In genomic region chr4:121712783-121713182, GRCh38 we compare ENCODE assay signal across 2 cellular contexts.
TF ChIP-seq lines count a peak whose summit lies in the region.

No MANE protein-coding gene starts in this region.

TF ChIP-seq in IMR-90, 13 proteins besides CTCF, POLR2A, EP300 and RAD21:
- TF ChIP-seq RCOR1 (IDR thresholded peaks at IDR 0.05; ENCODE audit: insufficient replicate concordance, low read length): no peak
- TF ChIP-seq SMC3 (IDR thresholded peaks at IDR 0.05; ENCODE audit: low read depth, low read length): no peak
- no peak for TF ChIP-seq USF2 (IDR thresholded peaks at IDR 0.05; ENCODE audit: low read depth, low read length)
- TF ChIP-seq FOS (IDR thresholded peaks at IDR 0.05; ENCODE audit: low read depth, low read length): no peak
- no peak for TF ChIP-seq MAZ (IDR thresholded peaks at IDR 0.05; ENCODE audit: borderline replicate concordance, low read depth, low read length)
- TF ChIP-seq MXI1 (IDR thresholded peaks at IDR 0.05; ENCODE audit: borderline replicate concordance, low read depth, low read length): no peak
- TF ChIP-seq CHD1 (IDR thresholded peaks at IDR 0.05; ENCODE audit: low read depth, low read length): no peak
- TF ChIP-seq NFE2L2 (IDR thresholded peaks at IDR 0.05; ENCODE audit: low read depth, low read length): no peak

TF ChIP-seq in H1, 55 proteins besides CTCF, POLR2A, EP300 and RAD21:
- TF ChIP-seq KDM4A (IDR thresholded peaks at IDR 0.05; ENCODE audit: low read depth, low read length, severe bottlenecking): no peak
- no peak for TF ChIP-seq KDM5A (IDR thresholded peaks at IDR 0.05; ENCODE audit: low read length)
- no peak for TF ChIP-seq BRCA1 (IDR thresholded peaks at IDR 0.05; ENCODE audit: low read depth, low read length)
- no peak for TF ChIP-seq JUND (IDR thresholded peaks at IDR 0.05; ENCODE audit: low read length)
- no peak for TF ChIP-seq SIX5 (IDR thresholded peaks at IDR 0.05; ENCODE audit: low read depth, low read length)
- no peak for TF ChIP-seq BCL11A (IDR thresholded peaks at IDR 0.05; ENCODE audit: low read depth in 2 of 2, low read length in 2 of 2)
- TF ChIP-seq TEAD4 (IDR thresholded peaks at IDR 0.05; ENCODE audit: low read depth, low read length): no peak
- TF ChIP-seq TAF7 (optimal IDR thresholded peaks at IDR 0.05; ENCODE audit: borderline replicate concordance, low read depth, low read length): no peak
- TF ChIP-seq SIN3A (conservative IDR thresholded peaks at IDR 0.05 in 1 of 2, IDR thresholded peaks at IDR 0.05 in 1 of 2; ENCODE audit: low read depth in 1 of 2, low read length in 2 of 2): no peak
- TF ChIP-seq GTF2F1 (IDR thresholded peaks at IDR 0.05; ENCODE audit: borderline replicate concordance, low read depth, low read length): no peak
- no peak for TF ChIP-seq USF2 (IDR thresholded peaks at IDR 0.05; ENCODE audit: low read length)
- no peak for TF ChIP-seq MAFK (IDR thresholded peaks at IDR 0.05; ENCODE audit: low read depth, low read length)
- no peak for TF ChIP-seq BACH1 (IDR thresholded peaks at IDR 0.05; ENCODE audit: low read length)
- no peak for TF ChIP-seq CTBP2 (IDR thresholded peaks at IDR 0.05; ENCODE audit: borderline replicate concordance, insufficient read depth, insufficient read length, low read length)
- TF ChIP-seq TBP (IDR thresholded peaks at IDR 0.05; ENCODE audit: low read depth, low read length): no peak
